In the genomic region with DNA sequence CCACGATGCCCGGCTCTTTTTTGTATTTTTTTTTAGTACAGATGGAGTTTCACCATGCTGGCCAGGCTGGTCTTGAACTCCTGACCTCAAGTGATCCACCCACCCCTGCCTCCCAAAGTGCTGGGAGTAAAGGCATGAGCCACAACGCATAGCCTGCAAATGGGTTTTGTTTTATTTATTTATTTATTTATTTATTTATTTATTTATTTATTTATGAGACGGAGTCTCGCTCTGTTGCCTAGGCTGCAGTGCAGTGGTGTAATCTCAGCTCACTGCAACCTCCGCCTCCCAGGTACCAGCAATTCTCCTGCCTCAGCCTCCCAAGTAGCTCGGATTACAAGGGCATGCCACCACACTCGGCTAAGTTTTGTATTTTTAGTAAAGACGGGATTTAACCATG, we compare ENCODE assay signal across 4 cellular contexts. TPM values are rescaled to one million over a fixed set of nuclear protein-coding genes. Genes with fewer than 3 reads are reported as not detected.
DNase-seq lines count a peak whose midpoint lies in the region; ATAC-seq, FAIRE-seq and TF ChIP-seq lines count a peak whose summit lies in the region.
"Not testable (repeated sequence)": the region's sequence is repeated elsewhere in the genome, so short reads cannot be mapped to it uniquely, and the experiment has no call there.

No MANE protein-coding gene starts in this region.

- TF ChIP-seq POLR2A in A549 (IDR thresholded peaks at IDR 0.05; ENCODE audit: low read length) = not testable (repeated sequence)

- not testable (repeated sequence) for H3K4me3 ChIP-seq in A549; HEK293 (ENCODE audit: low read depth, low read length); WERI-Rb-1 (ENCODE audit: low read depth, low read length)

- 93% methylated on average over 9 of the region's 9 CpGs for WGBS in A549 (ENCODE audit: missing lambda C conversion rate)

- H3K4me2 ChIP-seq in A549 = not testable (repeated sequence)

- CTCF ChIA-PET in A549 (lab: Yijun Ruan, JAX) (interaction anchor here (0.8 to 1.7 kb wide), 3 partner anchors 13 to 53 kb away, joined by 3 to 7 read pairs (median 5); no protein-coding TSS in a partner anchor), HEK293 (lab: Yijun Ruan, JAX) (interaction anchor here (0.7 to 1.9 kb wide), 3 partner anchors 12 to 52 kb away, joined by 3 to 16 read pairs (median 4); no protein-coding TSS in a partner anchor)

- not testable (repeated sequence) for H3K27ac ChIP-seq in A549; HEK293 (ENCODE audit: extremely low read depth, low read depth, low read length); WERI-Rb-1

- not testable (repeated sequence) for H3K9me3 ChIP-seq in A549; HEK293 (ENCODE audit: control insufficient read depth, insufficient read depth, low read depth, low read length); WERI-Rb-1 (ENCODE audit: severe bottlenecking)

- H3K4me1 ChIP-seq in A549; HEK293 (ENCODE audit: control insufficient read depth, insufficient read depth, low read length): not testable (repeated sequence)

- not testable (repeated sequence) for FAIRE-seq in A549 (lab: Jason Lieb, UNC)

- H3K27me3 ChIP-seq in WERI-Rb-1 (ENCODE audit: insufficient read depth, low read depth, severe bottlenecking) = not testable (repeated sequence)

- TF ChIP-seq RAD21 in A549 (conservative IDR thresholded peaks at IDR 0.05 in 1 of 2, IDR thresholded peaks at IDR 0.05 in 1 of 2) = not testable (repeated sequence)

- ATAC-seq in A549 = not testable (repeated sequence)

- H3K36me3 ChIP-seq in HEK293 (ENCODE audit: control insufficient read depth in 2 of 2, insufficient read depth in 1 of 2, low read length in 2 of 2); WERI-Rb-1: not testable (repeated sequence)

- DNase-seq in A549 (ENCODE audit: low read depth in 1 of 2, low spot score in 1 of 2) = not testable (repeated sequence)
- peak; percentile 4 for DNase-seq in WERI-Rb-1
- DNase-seq in activated CD8-positive, alpha-beta memory T cell treated with anti-CD3 and anti-CD28 coated beads for 24 hours = peak; percentile 30

- TF ChIP-seq EP300 in A549 (IDR thresholded peaks at IDR 0.05) = not testable (repeated sequence)

- not testable (repeated sequence) for TF ChIP-seq CTCF in A549 (IDR thresholded peaks at IDR 0.05); HEK293 (tag by site-specific recombination; IDR thresholded peaks at IDR 0.05); WERI-Rb-1 (IDR thresholded peaks at IDR 0.05; ENCODE audit: low read depth, low read length)

- POLR2A ChIA-PET in A549 (lab: Yijun Ruan, JAX) = not testable (repeated sequence)
- POLR2A ChIA-PET in HEK293 (lab: Yijun Ruan, JAX) = interaction anchor here (1.0 kb wide), 1 partner anchor 36 kb away, joined by 4 read pairs; the partner anchor contains the start of genes ARID4B and GGPS1

TF ChIP-seq in A549, 52 proteins besides CTCF, POLR2A, EP300 and RAD21:
- peak; percentile 90 for TF ChIP-seq ZC3H11A (IDR thresholded peaks at IDR 0.05)

TF ChIP-seq in HEK293, 187 proteins besides CTCF, POLR2A, EP300 and RAD21 (continues in another document):
- TF ChIP-seq MZF1 (tag by site-specific recombination; IDR thresholded peaks at IDR 0.05; ENCODE audit: borderline replicate concordance) (peak; percentile 65; the same call in 1 of the 2 replicates), OVOL3 (tag by site-specific recombination; IDR thresholded peaks at IDR 0.05) (0 out of 2 replicates have a peak, but pooled peaks have one; percentile 53), ZNF394 (tag by site-specific recombination; IDR thresholded peaks at IDR 0.05; ENCODE audit: borderline replicate concordance) (peak; percentile 97), ZNF155 (tag by site-specific recombination; IDR thresholded peaks at IDR 0.05) (peak; percentile 67; the same call in 1 of the 2 replicates), ZNF292 (tag by site-specific recombination; IDR thresholded peaks at IDR 0.05; ENCODE audit: borderline replicate concordance, low read depth) (peak; percentile 86; the same call in 1 of the 2 replicates), ZNF560 (tag by site-specific recombination; IDR thresholded peaks at IDR 0.05; ENCODE audit: borderline replicate concordance) (peak; percentile 76; the same call in 1 of the 2 replicates), ZNF433 (tag by site-specific recombination; IDR thresholded peaks at IDR 0.05; ENCODE audit: low read depth) (peak; percentile 97), ZBTB21 (tag by site-specific recombination; IDR thresholded peaks at IDR 0.05) (peak; percentile 56), RBAK (tag by site-specific recombination; IDR thresholded peaks at IDR 0.05) (0 out of 2 replicates have a peak, but pooled peaks have one; percentile 74), ZNF610 (tag by site-specific recombination; IDR thresholded peaks at IDR 0.05; ENCODE audit: borderline replicate concordance) (0 out of 2 replicates have a peak, but pooled peaks have one; percentile 24), ZNF664 (tag by site-specific recombination; IDR thresholded peaks at IDR 0.05) (peak; percentile 87; the same call in 1 of the 2 replicates), ZNF558 (tag by site-specific recombination; IDR thresholded peaks at IDR 0.05) (peak; percentile 84), ZNF426 (tag by site-specific recombination; IDR thresholded peaks at IDR 0.05) (peak; percentile 91), ZNF514 (tag by site-specific recombination; IDR thresholded peaks at IDR 0.05) (peak; percentile 67; the same call in 1 of the 2 replicates), ZNF140 (tag by site-specific recombination; IDR thresholded peaks at IDR 0.05) (peak; percentile 94), ZNF214 (tag by site-specific recombination; IDR thresholded peaks at IDR 0.05; ENCODE audit: borderline replicate concordance) (peak; percentile 15; the same call in 1 of the 2 replicates), ZNF157 (tag by site-specific recombination; IDR thresholded peaks at IDR 0.05) (0 out of 2 replicates have a peak, but pooled peaks have one; percentile 28)
- TF ChIP-seq, protein P1, sequence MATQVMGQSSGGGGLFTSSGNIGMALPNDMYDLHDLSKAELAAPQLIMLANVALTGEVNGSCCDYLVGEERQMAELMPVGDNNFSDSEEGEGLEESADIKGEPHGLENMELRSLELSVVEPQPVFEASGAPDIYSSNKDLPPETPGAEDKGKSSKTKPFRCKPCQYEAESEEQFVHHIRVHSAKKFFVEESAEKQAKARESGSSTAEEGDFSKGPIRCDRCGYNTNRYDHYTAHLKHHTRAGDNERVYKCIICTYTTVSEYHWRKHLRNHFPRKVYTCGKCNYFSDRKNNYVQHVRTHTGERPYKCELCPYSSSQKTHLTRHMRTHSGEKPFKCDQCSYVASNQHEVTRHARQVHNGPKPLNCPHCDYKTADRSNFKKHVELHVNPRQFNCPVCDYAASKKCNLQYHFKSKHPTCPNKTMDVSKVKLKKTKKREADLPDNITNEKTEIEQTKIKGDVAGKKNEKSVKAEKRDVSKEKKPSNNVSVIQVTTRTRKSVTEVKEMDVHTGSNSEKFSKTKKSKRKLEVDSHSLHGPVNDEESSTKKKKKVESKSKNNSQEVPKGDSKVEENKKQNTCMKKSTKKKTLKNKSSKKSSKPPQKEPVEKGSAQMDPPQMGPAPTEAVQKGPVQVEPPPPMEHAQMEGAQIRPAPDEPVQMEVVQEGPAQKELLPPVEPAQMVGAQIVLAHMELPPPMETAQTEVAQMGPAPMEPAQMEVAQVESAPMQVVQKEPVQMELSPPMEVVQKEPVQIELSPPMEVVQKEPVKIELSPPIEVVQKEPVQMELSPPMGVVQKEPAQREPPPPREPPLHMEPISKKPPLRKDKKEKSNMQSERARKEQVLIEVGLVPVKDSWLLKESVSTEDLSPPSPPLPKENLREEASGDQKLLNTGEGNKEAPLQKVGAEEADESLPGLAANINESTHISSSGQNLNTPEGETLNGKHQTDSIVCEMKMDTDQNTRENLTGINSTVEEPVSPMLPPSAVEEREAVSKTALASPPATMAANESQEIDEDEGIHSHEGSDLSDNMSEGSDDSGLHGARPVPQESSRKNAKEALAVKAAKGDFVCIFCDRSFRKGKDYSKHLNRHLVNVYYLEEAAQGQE (tag by site-specific recombination; IDR thresholded peaks at IDR 0.05) = peak; percentile 82
- TF ChIP-seq, protein P2, sequence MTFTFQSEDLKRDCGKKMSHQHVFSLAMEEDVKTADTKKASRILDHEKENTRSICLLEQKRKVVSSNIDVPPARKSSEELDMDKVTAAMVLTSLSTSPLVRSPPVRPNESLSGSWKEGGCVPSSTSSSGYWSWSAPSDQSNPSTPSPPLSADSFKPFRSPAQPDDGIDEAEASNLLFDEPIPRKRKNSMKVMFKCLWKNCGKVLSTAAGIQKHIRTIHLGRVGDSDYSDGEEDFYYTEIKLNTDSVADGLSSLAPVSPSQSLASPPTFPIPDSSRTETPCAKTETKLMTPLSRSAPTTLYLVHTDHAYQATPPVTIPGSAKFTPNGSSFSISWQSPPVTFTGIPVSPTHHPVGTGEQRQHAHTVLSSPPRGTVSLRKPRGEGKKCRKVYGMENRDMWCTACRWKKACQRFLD (tag by site-specific recombination; IDR thresholded peaks at IDR 0.05) = 0 out of 2 replicates have a peak, but pooled peaks have one; percentile 48

RNA-seq across cellular contexts. Expression of gene TBCE, which starts 3.0 kb away (rescaled TPM):
- polyA plus RNA-seq in A549 (2011; rRNA removed) = 58.3 and 65.2 TPM in 2 replicates
- 20.8 and 21.0 TPM in 2 replicates for polyA plus RNA-seq in A549 (2012; cell fraction: cytosol; rRNA removed)
- polyA plus RNA-seq in A549 (2012; cell fraction: nucleus; rRNA removed) = 13.7 and 22.8 TPM in 2 replicates
- polyA plus RNA-seq in A549 (2017; fragmentation: RNase III; extraction: RNeasy Plus Mini Kit Qiagen cat#74134 plus additional on column Dnase treatment) = 45.1 to 51.5 TPM (median 45.4 TPM) in 3 replicates
- polyA minus RNA-seq in A549 (2011; rRNA and poly(A)+ RNA removed) = 18.6 and 23.0 TPM in 2 replicates

RNA-seq across cellular contexts. Expression of gene GGPS1, which starts 35.8 kb away (rescaled TPM):
- polyA plus RNA-seq in A549 (2011; rRNA removed) (57.7 and 58.5 TPM in 2 replicates), A549 (2017; fragmentation: RNase III; extraction: RNeasy Plus Mini Kit Qiagen cat#74134 plus additional on column Dnase treatment) (27.3 to 33.4 TPM (median 27.5 TPM) in 3 replicates)
- polyA plus RNA-seq in A549 (2012; cell fraction: cytosol; rRNA removed) = 9.7 and 10.7 TPM in 2 replicates
- 2.2 and 4.9 TPM in 2 replicates for polyA plus RNA-seq in A549 (2012; cell fraction: nucleus; rRNA removed)
- 20.1 and 22.4 TPM in 2 replicates for polyA minus RNA-seq in A549 (2011; rRNA and poly(A)+ RNA removed)

RNA-seq across cellular contexts. Expression of gene ARID4B, which starts 36.2 kb away (rescaled TPM):
- polyA plus RNA-seq in A549 (2011; rRNA removed) (14.9 and 16.0 TPM in 2 replicates), A549 (2017; fragmentation: RNase III; extraction: RNeasy Plus Mini Kit Qiagen cat#74134 plus additional on column Dnase treatment) (13.2 to 14.9 TPM (median 13.7 TPM) in 3 replicates)
- polyA plus RNA-seq in A549 (2012; cell fraction: cytosol; rRNA removed) = 3.6 and 3.7 TPM in 2 replicates
- polyA plus RNA-seq in A549 (2012; cell fraction: nucleus; rRNA removed) = 3.0 and 3.6 TPM in 2 replicates
- 23.6 and 24.6 TPM in 2 replicates for polyA minus RNA-seq in A549 (2011; rRNA and poly(A)+ RNA removed)
